ENCODE assay signal across 31 cellular contexts in genomic region chr12:89436062-89436461, GRCh38.
"Had no signal": no experiment of that assay in that cellular context is flagged by ENCODE, and none has a peak within 500 bp of the region (broad histone marks: within the 10 kb centered on the region; RNA-seq: fewer than 3 reads in every experiment).

No MANE protein-coding gene starts in this region.

- ATAC-seq: activated CD8-positive, alpha-beta memory T cell treated with anti-CD3 and anti-CD28 coated beads, Interleukin-2, amount 10 ng/mL, durations not matched to agents 7 days and 5 days; activated CD8-positive, alpha-beta T cell treated with anti-CD3 and anti-CD28 coated beads, Interleukin-2, amount 10 ng/mL, durations not matched to agents 7 days and 5 days; activated naive CD4-positive, alpha-beta T cell treated with anti-CD3 and anti-CD28 coated beads, Interleukin-2, amount 50 U/mL, for 72 hours; gastroesophageal sphincter; heart right ventricle; WTC11 had no signal

- H3K27ac ChIP-seq: ascending aorta, breast epithelium, cardiac muscle cell, colonic mucosa, epithelial cell of prostate, esophagus squamous epithelium, gastroesophageal sphincter, heart right ventricle, VCaP had no signal

- H3K4me1 ChIP-seq: ascending aorta, breast epithelium, colonic mucosa, esophagus squamous epithelium, gastroesophageal sphincter had no signal

- H3K4me1 Mint-ChIP-seq: activated naive CD8-positive, alpha-beta T cell treated with anti-CD3 and anti-CD28 coated beads, Interleukin-2, amount 10 ng/mL, durations not matched to agents 7 days and 5 days; brain had no signal

- DNase-seq: activated CD4-positive, alpha-beta memory T cell treated with anti-CD3 and anti-CD28 coated beads for 36 hours; activated CD4-positive, alpha-beta T cell treated with anti-CD3 and anti-CD28 coated beads for 1 hour; activated CD4-positive, alpha-beta T cell treated with anti-CD3 and anti-CD28 coated beads for 48 hours; activated CD8-positive, alpha-beta memory T cell treated with anti-CD3 and anti-CD28 coated beads, Interleukin-2, amount 10 ng/mL, durations not matched to agents 7 days and 5 days; activated CD8-positive, alpha-beta memory T cell treated with anti-CD3 and anti-CD28 coated beads, Interleukin-2, amount 50 U/mL, for 4 hours; activated CD8-positive, alpha-beta T cell treated with anti-CD3 and anti-CD28 coated beads, Interleukin-2, amount 10 ng/mL, durations not matched to agents 7 days and 5 days; activated gamma-delta T cell; activated naive CD4-positive, alpha-beta T cell; activated naive CD4-positive, alpha-beta T cell treated with anti-CD3 and anti-CD28 coated beads, Interleukin-2, amount 10 ng/mL, durations not matched to agents 7 days and 5 days; activated naive CD8-positive, alpha-beta T cell treated with anti-CD3 and anti-CD28 coated beads, Interleukin-2, amount 10 ng/mL, durations not matched to agents 7 days and 5 days; activated T-cell treated with anti-CD3 and anti-CD28 coated beads, Interleukin-2, amount 50 U/mL, for 1 hour; activated T-cell treated with anti-CD3 and anti-CD28 coated beads, Interleukin-2, amount 50 U/mL, for 48 hours; central memory CD4-positive, alpha-beta T cell; cerebellar nuclear complex; colonic mucosa; effector CD8-positive, alpha-beta T cell; esophagus squamous epithelium; foreskin melanocyte; heart right ventricle; T-helper 2 cell had no signal

- H3K27me3 Mint-ChIP-seq: activated CD4-positive, alpha-beta memory T cell treated with anti-CD3 and anti-CD28 coated beads for 36 hours; activated CD8-positive, alpha-beta memory T cell treated with anti-CD3 and anti-CD28 coated beads, Interleukin-2, amount 10 ng/mL, durations not matched to agents 7 days and 5 days; activated naive CD4-positive, alpha-beta T cell treated with anti-CD3 and anti-CD28 coated beads, Interleukin-2, amount 10 ng/mL, durations not matched to agents 7 days and 5 days; activated naive CD8-positive, alpha-beta T cell treated with anti-CD3 and anti-CD28 coated beads, Interleukin-2, amount 10 ng/mL, durations not matched to agents 7 days and 5 days; brain had no signal

- H3K4me3 ChIP-seq: ascending aorta, breast epithelium, cardiac muscle cell, colonic mucosa, esophagus squamous epithelium, gastroesophageal sphincter, heart right ventricle had no signal

- H3K9me3 ChIP-seq: ascending aorta, breast epithelium, colonic mucosa, esophagus squamous epithelium, gastroesophageal sphincter, heart right ventricle had no signal

- H3K27me3 ChIP-seq: ascending aorta, breast epithelium, cardiac muscle cell, colonic mucosa, esophagus squamous epithelium, gastroesophageal sphincter, heart right ventricle had no signal

- H3K4me3 Mint-ChIP-seq: activated CD4-positive, alpha-beta memory T cell treated with anti-CD3 and anti-CD28 coated beads for 36 hours; activated CD8-positive, alpha-beta memory T cell treated with anti-CD3 and anti-CD28 coated beads, Interleukin-2, amount 10 ng/mL, durations not matched to agents 7 days and 5 days; activated CD8-positive, alpha-beta T cell treated with anti-CD3 and anti-CD28 coated beads, Interleukin-2, amount 10 ng/mL, durations not matched to agents 7 days and 5 days; activated naive CD4-positive, alpha-beta T cell treated with anti-CD3 and anti-CD28 coated beads, Interleukin-2, amount 10 ng/mL, durations not matched to agents 7 days and 5 days; activated naive CD8-positive, alpha-beta T cell treated with anti-CD3 and anti-CD28 coated beads, Interleukin-2, amount 10 ng/mL, durations not matched to agents 7 days and 5 days; activated T-helper 1 cell treated with anti-CD3 and anti-CD28 coated beads, Interleukin-12 subunit alpha, Interleukin-12 subunit beta, Interleukin-2, Interleukin-4 antibody, amounts not matched to agents 30 ng/mL and 10 ng/mL and 1 ng/mL, durations not matched to agents 14 hours and 24 hours and 36 hours; brain; WTC11 had no signal

- H3K27ac Mint-ChIP-seq: activated CD4-positive, alpha-beta memory T cell treated with anti-CD3 and anti-CD28 coated beads for 36 hours; activated CD8-positive, alpha-beta memory T cell treated with anti-CD3 and anti-CD28 coated beads, Interleukin-2, amount 10 ng/mL, durations not matched to agents 7 days and 5 days; activated CD8-positive, alpha-beta T cell treated with anti-CD3 and anti-CD28 coated beads, Interleukin-2, amount 10 ng/mL, durations not matched to agents 7 days and 5 days; activated naive CD4-positive, alpha-beta T cell treated with anti-CD3 and anti-CD28 coated beads, Interleukin-2, amount 10 ng/mL, durations not matched to agents 7 days and 5 days; activated naive CD4-positive, alpha-beta T cell treated with anti-CD3 and anti-CD28 coated beads, Interleukin-2, amount 50 U/mL, for 72 hours; activated naive CD8-positive, alpha-beta T cell treated with anti-CD3 and anti-CD28 coated beads, Interleukin-2, amount 10 ng/mL, durations not matched to agents 7 days and 5 days; activated T-helper 1 cell treated with anti-CD3 and anti-CD28 coated beads, Interleukin-12 subunit alpha, Interleukin-12 subunit beta, Interleukin-2, Interleukin-4 antibody, amounts not matched to agents 30 ng/mL and 10 ng/mL and 1 ng/mL, durations not matched to agents 14 hours and 24 hours and 36 hours; activated T-helper 2 cell treated with anti-CD3 and anti-CD28 coated beads, Interferon-gamma antibody, Interleukin-2, Interleukin-4, amounts not matched to agents 10 μg/mL and 5 μg/mL and 100 μg/mL, durations not matched to agents 14 hours and 24 hours and 36 hours; brain; WTC11 had no signal

- H3K9me3 Mint-ChIP-seq: activated CD4-positive, alpha-beta memory T cell treated with anti-CD3 and anti-CD28 coated beads for 36 hours had no signal

- H3K36me3 ChIP-seq: ascending aorta, breast epithelium, cardiac muscle cell, colonic mucosa, esophagus squamous epithelium, gastroesophageal sphincter, heart right ventricle had no signal
